19 cellular contexts compared by ENCODE assay signal in genomic region chr9:121774715-121775613, GRCh38.
A peak's percentile ranks its signal among the peaks of the same experiment; 100 is the strongest.
DNase-seq lines count a peak whose midpoint lies in the region; ATAC-seq and TF ChIP-seq lines count a peak whose summit lies in the region.
"Had no signal": no experiment of that assay in that cellular context is flagged by ENCODE, and none has a peak within 500 bp of the region (broad histone marks: within the 10 kb centered on the region; RNA-seq: fewer than 3 reads in every experiment).

No MANE protein-coding gene starts in this region.

- no peak overlapping the region for H3K4me2 ChIP-seq in mammary epithelial cell (ENCODE audit: insufficient read depth, low read depth, low read length)

- no peaks in the 10 kb centered on the region for H3K36me3 ChIP-seq in GM06990 (ENCODE audit: control insufficient read depth, insufficient read depth, low read length)
- no peaks in the 10 kb centered on the region for H3K36me3 ChIP-seq in CD8-positive, alpha-beta T cell (ENCODE audit: insufficient read depth, low read length)
- peaks cover 31% of the 10 kb centered on the region for H3K36me3 ChIP-seq in mammary epithelial cell (ENCODE audit: insufficient read depth, low read length)

- ATAC-seq in CD8-positive, alpha-beta T cell, result no peak
- ATAC-seq: K562; stimulated activated naive B cell treated with anti-CD40 and anti-IgM and Interleukin-4, amounts not matched to agents 10 μg/mL and 1 μg/mL and 100 μg/mL, for 72 hours had no signal

- peaks cover 37% of the 10 kb centered on the region for H3K79me2 ChIP-seq in mammary epithelial cell (ENCODE audit: insufficient read depth, low read length)

- H3K27me3 ChIP-seq in GM06990 (replicated peaks; ENCODE audit: control insufficient read depth, insufficient read depth, low read length) (no peaks in the 10 kb centered on the region), mammary epithelial cell (ENCODE audit: insufficient read depth, low read length) (no peaks in the 10 kb centered on the region)
- no peaks in the 10 kb centered on the region for H3K27me3 ChIP-seq in CD8-positive, alpha-beta T cell (ENCODE audit: insufficient read depth, low read length)
- H3K27me3 ChIP-seq: upper lobe of left lung had no signal

- TF ChIP-seq CTCF in GM06990 (IDR thresholded peaks at IDR 0.05; ENCODE audit: insufficient read depth, low read length, poor library complexity, severe bottlenecking), result peak; percentile 11
- TF ChIP-seq CTCF in CD8-positive, alpha-beta T cell (IDR thresholded peaks at IDR 0.05), result no peak
- TF ChIP-seq CTCF in mammary epithelial cell (conservative IDR thresholded peaks at IDR 0.05 in 1 of 2, IDR thresholded peaks at IDR 0.05 in 1 of 2; ENCODE audit: extremely low read depth in 1 of 2, insufficient read depth in 1 of 2, low read depth in 1 of 2, low read length in 2 of 2), result no peak

- no TSS peak for BruUV-seq in mammary epithelial cell (replicated peaks; lab: Mats Ljungman, UMichigan)

- dilution Hi-C loops in mammary epithelial cell (cut with HindIII; ENCODE audit: low sequenced_read_pairs), result no loop called here

- CTCF ChIA-PET in CD8-positive, alpha-beta T cell (lab: Charles Lee), result interaction anchor here (1.0 kb wide), 1 partner anchor 30 kb away, joined by 3 read pairs; no protein-coding TSS in a partner anchor
- CTCF ChIA-PET in mammary epithelial cell (lab: Charles Lee; ENCODE audit: low non-redundant PET), result no interaction called here

- no peak overlapping the region for H3K4me3 Mint-ChIP-seq in CD8-positive, alpha-beta T cell
- H3K4me3 Mint-ChIP-seq: activated naive CD8-positive, alpha-beta T cell treated with anti-CD3 and anti-CD28 coated beads for 36 hours; endodermal cell; stimulated activated naive B cell treated with anti-CD40 and anti-IgM and Interleukin-4, amounts not matched to agents 10 μg/mL and 1 μg/mL and 100 μg/mL, for 72 hours had no signal

- intact Hi-C loops in cardiac septum (cut with DNase I) (no loop called here), posterior vena cava (cut with DNase I) (no loop called here), mammary epithelial cell (cut with micrococcal nuclease) (no loop called here)
- intact Hi-C loops in CD8-positive, alpha-beta T cell (cut with DNase I, micrococcal nuclease), result no loop called here

- H4K20me1 ChIP-seq in mammary epithelial cell (ENCODE audit: insufficient read depth, low read length), result no peaks in the 10 kb centered on the region

- no peaks in the 10 kb centered on the region for H3K27me3 Mint-ChIP-seq in CD8-positive, alpha-beta T cell (ENCODE audit: low read depth)
- H3K27me3 Mint-ChIP-seq: activated naive CD8-positive, alpha-beta T cell treated with anti-CD3 and anti-CD28 coated beads for 36 hours had no signal

- no peak overlapping the region for H3K4me3 ChIP-seq in GM06990 (replicated peaks; ENCODE audit: low read depth, low read length)
- H3K4me3 ChIP-seq in CD8-positive, alpha-beta T cell (ENCODE audit: low read depth, low read length), result no peak overlapping the region
- H3K4me3 ChIP-seq in mammary epithelial cell (replicated peaks in 1 of 3; ENCODE audit: insufficient read depth in 1 of 3, low read depth in 2 of 3, low read length in 3 of 3), result no peak overlapping the region
- H3K4me3 ChIP-seq: K562, upper lobe of left lung had no signal

- peaks cover 2% of the 10 kb centered on the region for H3K9me3 Mint-ChIP-seq in CD8-positive, alpha-beta T cell

- H3K4me1 Mint-ChIP-seq in CD8-positive, alpha-beta T cell (ENCODE audit: low read depth), result no peaks in the 10 kb centered on the region
- H3K4me1 Mint-ChIP-seq: activated naive CD8-positive, alpha-beta T cell treated with anti-CD3 and anti-CD28 coated beads for 36 hours; endodermal cell; stimulated activated naive B cell treated with anti-CD40 and anti-IgM and Interleukin-4, amounts not matched to agents 10 μg/mL and 1 μg/mL and 100 μg/mL, for 72 hours had no signal

- in situ Hi-C loops in mammary epithelial cell (cut with MboI; ENCODE audit: low sequenced_read_pairs in 2 of 2), result no loop called here

- 94% methylated on average over 20 of the region's 26 CpGs for WGBS in mammary epithelial cell (ENCODE audit: low coverage, missing lambda C conversion rate)

- H3K9ac ChIP-seq in mammary epithelial cell (ENCODE audit: insufficient read depth, low read length), result no peak overlapping the region

- POLR2A ChIA-PET in CD8-positive, alpha-beta T cell (lab: Charles Lee), result no interaction called here

- no peak overlapping the region for H3K27ac ChIP-seq in CD8-positive, alpha-beta T cell (ENCODE audit: low read depth, low read length)
- no peak overlapping the region for H3K27ac ChIP-seq in mammary epithelial cell (ENCODE audit: insufficient read depth, low read depth, low read length)
- H3K27ac ChIP-seq: upper lobe of left lung had no signal

- DNase-seq in GM06990 (ENCODE audit: extremely low read depth, insufficient read length) (no peak), NCI-H524 treated with DMSO at 0.1 percent for 48 hours (lab: John Stamatoyannopoulos, UW) (peak; percentile 3), cardiac septum (ENCODE audit: low spot score) (peak; percentile 61), posterior vena cava (ENCODE audit: low spot score) (peak; percentile 73), DMS153 treated with DMSO at 0.1 percent for 48 hours (lab: John Stamatoyannopoulos, UW; ENCODE audit: unreplicated experiment) (no peak), iPS-NIHi11 (ENCODE audit: low spot score) (no peak), mammary epithelial cell (no peak)
- DNase-seq in CD8-positive, alpha-beta T cell, result no peak
- DNase-seq: activated CD4-positive, alpha-beta T cell treated with anti-CD3 and anti-CD28 coated beads for 1 hour; activated naive CD8-positive, alpha-beta T cell treated with anti-CD3 and anti-CD28 coated beads for 36 hours; activated T-cell treated with anti-CD3 and anti-CD28 coated beads for 4 hours; endodermal cell; GOT3; NCI-H1105 treated with DMSO at 0.1 percent for 48 hours; stimulated activated CD4-positive, alpha-beta T cell treated with anti-CD3 and anti-CD28 coated beads, Interleukin-12 subunit alpha, Interleukin-12 subunit beta, amount 100 ng/mL, for 4 hours; stimulated activated naive B cell treated with anti-CD40 and anti-IgM and Interleukin-4, amounts not matched to agents 10 μg/mL and 1 μg/mL and 100 μg/mL, for 72 hours; T-helper 9 cell had no signal

- no peaks in the 10 kb centered on the region for H3K36me3 Mint-ChIP-seq in CD8-positive, alpha-beta T cell
- H3K36me3 Mint-ChIP-seq: activated naive CD8-positive, alpha-beta T cell treated with anti-CD3 and anti-CD28 coated beads for 36 hours; stimulated activated naive B cell treated with anti-CD40 and anti-IgM and Interleukin-4, amounts not matched to agents 10 μg/mL and 1 μg/mL and 100 μg/mL, for 72 hours had no signal

- no peaks in the 10 kb centered on the region for H3K9me3 ChIP-seq in CD8-positive, alpha-beta T cell (ENCODE audit: low read length)
- no peaks in the 10 kb centered on the region for H3K9me3 ChIP-seq in mammary epithelial cell (replicated peaks; ENCODE audit: insufficient read depth, low read length)
- H3K9me3 ChIP-seq: upper lobe of left lung had no signal

- H3K4me1 ChIP-seq in CD8-positive, alpha-beta T cell (ENCODE audit: insufficient read depth, low read length), result no peaks in the 10 kb centered on the region
- H3K4me1 ChIP-seq in mammary epithelial cell (ENCODE audit: insufficient read depth, low read length), result peaks cover 4% of the 10 kb centered on the region

- H3K27ac Mint-ChIP-seq in CD8-positive, alpha-beta T cell, result no peak overlapping the region
- H3K27ac Mint-ChIP-seq: activated naive CD8-positive, alpha-beta T cell treated with anti-CD3 and anti-CD28 coated beads for 36 hours; endodermal cell; stimulated activated naive B cell treated with anti-CD40 and anti-IgM and Interleukin-4, amounts not matched to agents 10 μg/mL and 1 μg/mL and 100 μg/mL, for 72 hours had no signal

- H2AFZ ChIP-seq in mammary epithelial cell (ENCODE audit: low read depth, low read length), result no peak overlapping the region

Comparison
In these comparisons a context has a peak if more than half of its experiments do, and no peak if none do; other contexts are left out.
1. DNase-seq: peak in NCI-H524 treated with DMSO at 0.1 percent for 48 hours (single experiment), cardiac septum (single experiment) and posterior vena cava (single experiment); none in GM06990 (single experiment), DMS153 treated with DMSO at 0.1 percent for 48 hours (single experiment), CD8-positive, alpha-beta T cell (0 of 7), iPS-NIHi11 (single experiment) and mammary epithelial cell (single experiment).